In the genomic region with DNA sequence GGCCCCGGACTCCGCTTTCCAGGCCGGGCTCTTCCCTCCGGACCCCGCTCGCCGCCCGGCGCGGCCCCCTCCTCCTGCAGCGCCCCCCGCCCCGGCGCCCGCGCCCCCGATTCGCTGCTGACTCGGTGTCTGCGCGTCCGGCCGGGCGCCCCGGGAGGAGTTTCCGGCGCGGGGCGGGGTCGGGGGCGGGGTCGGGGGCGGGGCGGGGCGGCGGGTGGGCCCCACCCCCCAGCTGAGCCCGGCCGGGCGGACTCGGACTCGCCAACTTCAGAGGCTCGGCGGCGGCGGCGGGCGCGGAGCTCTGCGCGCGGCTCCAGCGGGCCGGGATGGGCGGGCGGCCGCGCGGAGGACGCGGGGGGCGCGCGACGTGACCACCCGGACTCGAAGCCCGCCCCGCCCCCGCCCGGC, we compare ENCODE assay signal across 8 cellular contexts. TPM values are rescaled to one million over a fixed set of nuclear protein-coding genes. Genes with fewer than 3 reads are reported as not detected.
DNase-seq lines count a peak whose midpoint lies in the region; ATAC-seq and TF ChIP-seq lines count a peak whose summit lies in the region.

A gene with protein sequence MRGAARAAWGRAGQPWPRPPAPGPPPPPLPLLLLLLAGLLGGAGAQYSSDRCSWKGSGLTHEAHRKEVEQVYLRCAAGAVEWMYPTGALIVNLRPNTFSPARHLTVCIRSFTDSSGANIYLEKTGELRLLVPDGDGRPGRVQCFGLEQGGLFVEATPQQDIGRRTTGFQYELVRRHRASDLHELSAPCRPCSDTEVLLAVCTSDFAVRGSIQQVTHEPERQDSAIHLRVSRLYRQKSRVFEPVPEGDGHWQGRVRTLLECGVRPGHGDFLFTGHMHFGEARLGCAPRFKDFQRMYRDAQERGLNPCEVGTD (plus strand): TSS at position 270 of the 408 bp plus-strand sequence. CDS start 207 bp downstream, outside the sequence.

- H3K4me3 ChIP-seq in iPS-11a (ENCODE audit: low read depth, low read length) (peak within 1 kb of the TSS; percentile 47), sigmoid colon (peak within 1 kb of the TSS; percentile 73 to 97 (median 90))

- peak within 1 kb of the TSS; percentile 86 to 96 (median 87) for H3K27ac ChIP-seq in sigmoid colon

- H3K27ac Mint-ChIP-seq in brain = no peak within 1 kb of the TSS

- no peak for TF ChIP-seq EP300 in sigmoid colon (IDR thresholded peaks at IDR 0.05)

- H3K36me3 ChIP-seq in sigmoid colon = no peaks in the 10 kb centered on the region

- 1% methylated on average over 70 of the region's 70 CpGs for WGBS in sigmoid colon, 2 donors

- H3K27me3 ChIP-seq in sigmoid colon = no peaks in the 10 kb centered on the region

- peak; percentile 27 for DNase-seq in NCI-H510A (lab: John Stamatoyannopoulos, UW)
- DNase-seq in NCI-H510A treated with DMSO at 0.1 percent for 48 hours (lab: John Stamatoyannopoulos, UW) = no peak
- peak; percentile 49 for DNase-seq in HT-29 (ENCODE audit: low spot score)
- DNase-seq in T1000 (lab: John Stamatoyannopoulos, UW) = peak; percentile 80
- DNase-seq in sigmoid colon = peak; percentile 92

- peaks cover 41% of the 10 kb centered on the region for H3K4me1 Mint-ChIP-seq in brain

- peaks cover 31% of the 10 kb centered on the region for H3K27me3 Mint-ChIP-seq in brain

- intact Hi-C loops in sigmoid colon (cut with DNase I) = loop anchor here (1.0 kb wide), 1 partner anchor 27 kb away; no protein-coding TSS in a partner anchor

- peak within 1 kb of the TSS in 4 of 5 experiments; percentile 19 to 74 (median 66) for H3K4me3 Mint-ChIP-seq in brain

- H3K4me1 ChIP-seq in sigmoid colon = peaks cover 0 to 46% (median 39%) of the 10 kb centered on the region in 4 donors

- no peak for TF ChIP-seq POLR2A in sigmoid colon (IDR thresholded peaks at IDR 0.05)

- H3K9me3 ChIP-seq in sigmoid colon = no peaks in the 10 kb centered on the region

- TF ChIP-seq CTCF in brain (conservative IDR thresholded peaks at IDR 0.05) = no peak
- no peak for TF ChIP-seq CTCF in sigmoid colon (IDR thresholded peaks at IDR 0.05)

- H3K36me3 Mint-ChIP-seq in brain = peaks cover 6% of the 10 kb centered on the region

- ATAC-seq in GM21786 (IDR thresholded peaks at IDR 0.05; ENCODE audit: unreplicated experiment) = no peak

- no peaks in the 10 kb centered on the region for H3K9me3 Mint-ChIP-seq in brain

RNA-seq across cellular contexts. Expression of the gene that starts here (rescaled TPM):
- total RNA-seq in HT-29 (2014; rRNA removed; shearing (Covaris generic)) = 143 and 203 TPM in 2 replicates
- polyA plus RNA-seq in brain (ENCODE audit: insufficient read depth, low read depth, low replicate concordance) (36.9 TPM), sigmoid colon (100 to 1,000 TPM in 1 of 3 donors, 10 to 100 TPM in 2; 93.1 to 116 (median 99.6) TPM)
- total RNA-seq in sigmoid colon = 10 to 100 TPM; 26.8 to 53.6 (median 29.8) TPM
